1 cellular context compared by ENCODE assay signal in genomic region chr9:32136700-32137339, GRCh38.
TF ChIP-seq lines count a peak whose summit lies in the region.

No MANE protein-coding gene starts in this region.

TF ChIP-seq in HepG2, 621 proteins besides CTCF, POLR2A, EP300 and RAD21 (continued from another document and continues in another):
- TF ChIP-seq, protein P1, sequence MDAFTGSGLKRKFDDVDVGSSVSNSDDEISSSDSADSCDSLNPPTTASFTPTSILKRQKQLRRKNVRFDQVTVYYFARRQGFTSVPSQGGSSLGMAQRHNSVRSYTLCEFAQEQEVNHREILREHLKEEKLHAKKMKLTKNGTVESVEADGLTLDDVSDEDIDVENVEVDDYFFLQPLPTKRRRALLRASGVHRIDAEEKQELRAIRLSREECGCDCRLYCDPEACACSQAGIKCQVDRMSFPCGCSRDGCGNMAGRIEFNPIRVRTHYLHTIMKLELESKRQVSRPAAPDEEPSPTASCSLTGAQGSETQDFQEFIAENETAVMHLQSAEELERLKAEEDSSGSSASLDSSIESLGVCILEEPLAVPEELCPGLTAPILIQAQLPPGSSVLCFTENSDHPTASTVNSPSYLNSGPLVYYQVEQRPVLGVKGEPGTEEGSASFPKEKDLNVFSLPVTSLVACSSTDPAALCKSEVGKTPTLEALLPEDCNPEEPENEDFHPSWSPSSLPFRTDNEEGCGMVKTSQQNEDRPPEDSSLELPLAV (CRISPR knock-in tag; conservative IDR thresholded peaks at IDR 0.05; ENCODE audit: low read depth) = no peak
- TF ChIP-seq NR3C1 (CRISPR knock-in tag; IDR thresholded peaks at IDR 0.05) (no peak), FOXO1 (CRISPR knock-in tag; IDR thresholded peaks at IDR 0.05) (peak; percentile 88), GZF1 (CRISPR knock-in tag; IDR thresholded peaks at IDR 0.05) (no peak), ISL2 (CRISPR knock-in tag; IDR thresholded peaks at IDR 0.05) (peak; percentile 96), ZNF431 (CRISPR knock-in tag; IDR thresholded peaks at IDR 0.05; ENCODE audit: borderline replicate concordance, low read depth) (no peak; the same call in 1 of the 2 replicates), ATM (IDR thresholded peaks at IDR 0.05; ENCODE audit: borderline replicate concordance) (no peak; the same call in 1 of the 2 replicates), MED8 (CRISPR knock-in tag; IDR thresholded peaks at IDR 0.05; ENCODE audit: insufficient replicate concordance) (no peak), NCOA1 (CRISPR knock-in tag; IDR thresholded peaks at IDR 0.05) (peak; percentile 77; the same call in 1 of the 2 replicates), PCBP2 (optimal IDR thresholded peaks at IDR 0.05; ENCODE audit: low read depth, low read length, poor library complexity, severe bottlenecking) (no peak), CEBPZ (IDR thresholded peaks at IDR 0.05; ENCODE audit: low read length) (no peak), PLRG1 (conservative IDR thresholded peaks at IDR 0.05) (no peak), CCAR2 (optimal IDR thresholded peaks at IDR 0.05; ENCODE audit: low read depth, low read length) (no peak), ZNF121 (CRISPR knock-in tag; IDR thresholded peaks at IDR 0.05) (no peak), TAF15 (IDR thresholded peaks at IDR 0.05; ENCODE audit: low read depth, low read length, poor library complexity, severe bottlenecking) (no peak), RNF219 (CRISPR knock-in tag; IDR thresholded peaks at IDR 0.05) (no peak), MBNL3 (CRISPR knock-in tag; conservative IDR thresholded peaks at IDR 0.05) (no peak), ZSCAN21 (CRISPR knock-in tag; IDR thresholded peaks at IDR 0.05; ENCODE audit: borderline replicate concordance) (peak; percentile 49; the same call in 1 of the 2 replicates), ZNF720 (CRISPR knock-in tag; IDR thresholded peaks at IDR 0.05) (no peak), ZNF383 (CRISPR knock-in tag; IDR thresholded peaks at IDR 0.05; ENCODE audit: borderline replicate concordance) (no peak), THYN1 (CRISPR knock-in tag; IDR thresholded peaks at IDR 0.05; ENCODE audit: borderline replicate concordance, low read depth) (no peak), FOXA1 (IDR thresholded peaks at IDR 0.05) (peak; percentile 58; the same call in 1 of the 2 replicates), FOXA1 (CRISPR knock-in tag; IDR thresholded peaks at IDR 0.05) (peak; percentile 84), MTA1 (CRISPR knock-in tag; IDR thresholded peaks at IDR 0.05; ENCODE audit: borderline replicate concordance) (no peak), BORCS8-MEF2B (CRISPR knock-in tag; IDR thresholded peaks at IDR 0.05) (no peak), ZNF292 (CRISPR knock-in tag; IDR thresholded peaks at IDR 0.05; ENCODE audit: borderline replicate concordance, low read depth) (peak; percentile 89; the same call in 1 of the 2 replicates), ZBTB38 (CRISPR knock-in tag; IDR thresholded peaks at IDR 0.05) (no peak), ZNF772 (CRISPR knock-in tag; IDR thresholded peaks at IDR 0.05) (no peak), CAMTA2 (CRISPR knock-in tag; IDR thresholded peaks at IDR 0.05; ENCODE audit: borderline replicate concordance) (no peak), DPF2 (CRISPR knock-in tag; IDR thresholded peaks at IDR 0.05; ENCODE audit: borderline replicate concordance, low read depth) (peak; percentile 87), ZNF501 (CRISPR knock-in tag; IDR thresholded peaks at IDR 0.05) (no peak), ISX (CRISPR knock-in tag; conservative IDR thresholded peaks at IDR 0.05) (no peak), MATR3 (CRISPR knock-in tag; IDR thresholded peaks at IDR 0.05) (no peak), ZNF879 (CRISPR knock-in tag; IDR thresholded peaks at IDR 0.05) (no peak), ADNP (CRISPR knock-in tag; IDR thresholded peaks at IDR 0.05) (no peak), PHF20 (CRISPR knock-in tag; IDR thresholded peaks at IDR 0.05) (no peak), ZNF670 (CRISPR knock-in tag; IDR thresholded peaks at IDR 0.05; ENCODE audit: borderline replicate concordance) (no peak), ZNF784 (CRISPR knock-in tag; IDR thresholded peaks at IDR 0.05; ENCODE audit: borderline replicate concordance) (no peak), JUNB (CRISPR knock-in tag; IDR thresholded peaks at IDR 0.05; ENCODE audit: borderline replicate concordance) (peak; percentile 60; the same call in 1 of the 2 replicates), HCFC1 (IDR thresholded peaks at IDR 0.05; ENCODE audit: low read depth, low read length) (no peak), ZIK1 (CRISPR knock-in tag; IDR thresholded peaks at IDR 0.05; ENCODE audit: borderline replicate concordance, low read depth) (no peak), SMARCC2 (IDR thresholded peaks at IDR 0.05) (no peak), ZNF224 (CRISPR knock-in tag; IDR thresholded peaks at IDR 0.05) (no peak), SAP130 (CRISPR knock-in tag; IDR thresholded peaks at IDR 0.05; ENCODE audit: low read depth) (peak; percentile 75), PAXIP1 (CRISPR knock-in tag; conservative IDR thresholded peaks at IDR 0.05) (peak; percentile 83)
- TF ChIP-seq, protein P2, sequence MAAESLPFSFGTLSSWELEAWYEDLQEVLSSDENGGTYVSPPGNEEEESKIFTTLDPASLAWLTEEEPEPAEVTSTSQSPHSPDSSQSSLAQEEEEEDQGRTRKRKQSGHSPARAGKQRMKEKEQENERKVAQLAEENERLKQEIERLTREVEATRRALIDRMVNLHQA (CRISPR knock-in tag; IDR thresholded peaks at IDR 0.05) = no peak
- TF ChIP-seq, protein P3, sequence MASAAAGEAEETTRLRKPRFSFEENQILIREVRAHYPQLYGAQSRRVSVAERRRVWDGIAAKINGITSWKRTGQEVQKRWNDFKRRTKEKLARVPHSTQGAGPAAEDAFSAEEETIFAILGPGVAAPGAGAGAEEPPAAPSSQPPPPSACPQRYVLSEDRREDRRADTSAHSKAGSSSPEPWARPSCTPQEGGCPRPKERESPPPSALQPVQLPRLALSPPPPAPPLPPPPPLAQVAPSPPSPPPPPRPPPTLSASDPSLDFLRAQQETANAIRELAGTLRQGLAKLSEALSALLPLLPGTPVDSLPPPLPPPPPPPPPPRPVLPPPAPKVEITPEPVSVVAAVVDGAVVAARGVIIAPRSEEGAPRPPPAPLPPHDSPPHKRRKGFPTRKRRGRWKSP (CRISPR knock-in tag; IDR thresholded peaks at IDR 0.05) = peak; percentile 44; the same call in 1 of the 2 replicates
- TF ChIP-seq, protein P4, sequence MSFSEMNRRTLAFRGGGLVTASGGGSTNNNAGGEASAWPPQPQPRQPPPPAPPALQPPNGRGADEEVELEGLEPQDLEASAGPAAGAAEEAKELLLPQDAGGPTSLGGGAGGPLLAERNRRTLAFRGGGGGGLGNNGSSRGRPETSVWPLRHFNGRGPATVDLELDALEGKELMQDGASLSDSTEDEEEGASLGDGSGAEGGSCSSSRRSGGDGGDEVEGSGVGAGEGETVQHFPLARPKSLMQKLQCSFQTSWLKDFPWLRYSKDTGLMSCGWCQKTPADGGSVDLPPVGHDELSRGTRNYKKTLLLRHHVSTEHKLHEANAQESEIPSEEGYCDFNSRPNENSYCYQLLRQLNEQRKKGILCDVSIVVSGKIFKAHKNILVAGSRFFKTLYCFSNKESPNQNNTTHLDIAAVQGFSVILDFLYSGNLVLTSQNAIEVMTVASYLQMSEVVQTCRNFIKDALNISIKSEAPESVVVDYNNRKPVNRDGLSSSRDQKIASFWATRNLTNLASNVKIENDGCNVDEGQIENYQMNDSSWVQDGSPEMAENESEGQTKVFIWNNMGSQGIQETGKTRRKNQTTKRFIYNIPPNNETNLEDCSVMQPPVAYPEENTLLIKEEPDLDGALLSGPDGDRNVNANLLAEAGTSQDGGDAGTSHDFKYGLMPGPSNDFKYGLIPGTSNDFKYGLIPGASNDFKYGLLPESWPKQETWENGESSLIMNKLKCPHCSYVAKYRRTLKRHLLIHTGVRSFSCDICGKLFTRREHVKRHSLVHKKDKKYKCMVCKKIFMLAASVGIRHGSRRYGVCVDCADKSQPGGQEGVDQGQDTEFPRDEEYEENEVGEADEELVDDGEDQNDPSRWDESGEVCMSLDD (CRISPR knock-in tag; IDR thresholded peaks at IDR 0.05; ENCODE audit: borderline replicate concordance) = no peak
- TF ChIP-seq, protein P5, sequence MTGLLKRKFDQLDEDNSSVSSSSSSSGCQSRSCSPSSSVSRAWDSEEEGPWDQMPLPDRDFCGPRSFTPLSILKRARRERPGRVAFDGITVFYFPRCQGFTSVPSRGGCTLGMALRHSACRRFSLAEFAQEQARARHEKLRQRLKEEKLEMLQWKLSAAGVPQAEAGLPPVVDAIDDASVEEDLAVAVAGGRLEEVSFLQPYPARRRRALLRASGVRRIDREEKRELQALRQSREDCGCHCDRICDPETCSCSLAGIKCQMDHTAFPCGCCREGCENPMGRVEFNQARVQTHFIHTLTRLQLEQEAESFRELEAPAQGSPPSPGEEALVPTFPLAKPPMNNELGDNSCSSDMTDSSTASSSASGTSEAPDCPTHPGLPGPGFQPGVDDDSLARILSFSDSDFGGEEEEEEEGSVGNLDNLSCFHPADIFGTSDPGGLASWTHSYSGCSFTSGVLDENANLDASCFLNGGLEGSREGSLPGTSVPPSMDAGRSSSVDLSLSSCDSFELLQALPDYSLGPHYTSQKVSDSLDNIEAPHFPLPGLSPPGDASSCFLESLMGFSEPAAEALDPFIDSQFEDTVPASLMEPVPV (CRISPR knock-in tag; IDR thresholded peaks at IDR 0.05) = no peak
- TF ChIP-seq, protein P6, sequence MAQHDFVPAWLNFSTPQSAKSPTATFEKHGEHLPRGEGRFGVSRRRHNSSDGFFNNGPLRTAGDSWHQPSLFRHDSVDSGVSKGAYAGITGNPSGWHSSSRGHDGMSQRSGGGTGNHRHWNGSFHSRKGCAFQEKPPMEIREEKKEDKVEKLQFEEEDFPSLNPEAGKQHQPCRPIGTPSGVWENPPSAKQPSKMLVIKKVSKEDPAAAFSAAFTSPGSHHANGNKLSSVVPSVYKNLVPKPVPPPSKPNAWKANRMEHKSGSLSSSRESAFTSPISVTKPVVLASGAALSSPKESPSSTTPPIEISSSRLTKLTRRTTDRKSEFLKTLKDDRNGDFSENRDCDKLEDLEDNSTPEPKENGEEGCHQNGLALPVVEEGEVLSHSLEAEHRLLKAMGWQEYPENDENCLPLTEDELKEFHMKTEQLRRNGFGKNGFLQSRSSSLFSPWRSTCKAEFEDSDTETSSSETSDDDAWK (CRISPR knock-in tag; IDR thresholded peaks at IDR 0.05) = no peak
